ENCODE assay signal across 16 cellular contexts in genomic region chrX:154441984-154442707, GRCh38. TPM values are rescaled to one million over a fixed set of nuclear protein-coding genes. Genes with fewer than 3 reads are reported as not detected.
DNase-seq lines count a peak whose midpoint lies in the region; ATAC-seq and TF ChIP-seq lines count a peak whose summit lies in the region.
"Had no signal": no experiment of that assay in that cellular context is flagged by ENCODE, and none has a peak within 500 bp of the region (broad histone marks: within the 10 kb centered on the region; RNA-seq: fewer than 3 reads in every experiment).

No MANE protein-coding gene starts in this region.

- CTCF ChIA-PET in PC-3 (lab: Charles Lee), result no interaction called here

- H3K4me2 ChIP-seq in PC-3 (ENCODE audit: low read length), result no peak overlapping the region

- TSS peak; percentile 28 for BruUV-seq in PC-3 (replicated peaks; lab: Mats Ljungman, UMichigan)

- peaks cover 54% of the 10 kb centered on the region for H3K79me2 ChIP-seq in PC-3 (ENCODE audit: low read length)

- no peaks in the 10 kb centered on the region for H3K9me3 ChIP-seq in PC-3 (ENCODE audit: low read length)
- H3K9me3 ChIP-seq: SJSA1 had no signal

- H2AFZ ChIP-seq in PC-3 (ENCODE audit: low read length), result no peak overlapping the region

- no peaks in the 10 kb centered on the region for H3K9me2 ChIP-seq in PC-3 (replicated peaks; ENCODE audit: low read length)

- no peaks in the 10 kb centered on the region for H3F3A ChIP-seq in PC-3 (ENCODE audit: low read length, unreplicated experiment)

- DNase-seq in PC-3 (peak; percentile 74), epithelial cell of prostate (ENCODE audit: low read depth, low spot score) (peak; percentile 2), NCI-H226 (no peak), NOMO-1 treated with dmso at 0.1 percent for 144 hours (lab: John Stamatoyannopoulos, UW; ENCODE audit: unreplicated experiment) (no peak)
- no peak for DNase-seq in naive thymus-derived CD8-positive, alpha-beta T cell
- DNase-seq: ACHN, amniotic stem cell, glutamatergic neuron, immature natural killer cell, NCI-H1694, nucleus accumbens, trophoblast cell had no signal

- H3K4me1 Mint-ChIP-seq in naive thymus-derived CD8-positive, alpha-beta T cell, result peaks cover 4 to 40% (median 27%) of the 10 kb centered on the region in 4 donors

- H3K27me3 ChIP-seq in PC-3 (ENCODE audit: low read length), result no peaks in the 10 kb centered on the region
- H3K27me3 ChIP-seq: SJSA1 had no signal

- H3K4me3 Mint-ChIP-seq in naive thymus-derived CD8-positive, alpha-beta T cell, result peak overlapping the region in 3 of 10 donors; percentile 7 to 78 (median 34)

- no peaks in the 10 kb centered on the region for H3K9me3 Mint-ChIP-seq in naive thymus-derived CD8-positive, alpha-beta T cell
- H3K9me3 Mint-ChIP-seq: activated T-helper 2 cell treated with anti-CD3 and anti-CD28 coated beads, Interferon-gamma antibody, Interleukin-2, Interleukin-4, amounts not matched to agents 10 μg/mL and 5 μg/mL and 100 μg/mL, durations not matched to agents 14 hours and 24 hours and 36 hours; immature natural killer cell had no signal

- POLR2A ChIA-PET in PC-3 (lab: Charles Lee; ENCODE audit: unreplicated experiment), result no interaction called here
- POLR2A ChIA-PET in naive thymus-derived CD8-positive, alpha-beta T cell (lab: Charles Lee), result interaction anchor here (0.7 to 2.6 kb wide), 8 partner anchors 10 to 49 kb away, joined by 3 to 11 read pairs (median 6); partner anchors contain the start of genes PLXNA3 and SLC10A3

- H3K36me3 ChIP-seq in PC-3 (ENCODE audit: low read depth, low read length), result peaks cover 4% of the 10 kb centered on the region; the same call in 1 of the 2 replicates

- ATAC-seq in PC-3, result no peak; the same call in 1 of the 2 replicates
- no peak for ATAC-seq in naive thymus-derived CD8-positive, alpha-beta T cell

- H3K27ac ChIP-seq in C4-2B, result peak overlapping the region; percentile 97; the same call in 1 of the 2 replicates
- H3K27ac ChIP-seq in PC-3 (ENCODE audit: low read length), result no peak overlapping the region
- H3K27ac ChIP-seq in epithelial cell of prostate, result no peak overlapping the region
- H3K27ac ChIP-seq: HL-60, SJSA1 had no signal

- H3K4me1 ChIP-seq in PC-3 (ENCODE audit: insufficient read depth, low read length), result peaks cover 35% of the 10 kb centered on the region

- peak overlapping the region in 5 of 10 donors; percentile 17 to 85 (median 55) for H3K27ac Mint-ChIP-seq in naive thymus-derived CD8-positive, alpha-beta T cell
- H3K27ac Mint-ChIP-seq: activated T-helper 2 cell treated with anti-CD3 and anti-CD28 coated beads, Interferon-gamma antibody, Interleukin-2, Interleukin-4, amounts not matched to agents 10 μg/mL and 5 μg/mL and 100 μg/mL, durations not matched to agents 14 hours and 24 hours and 36 hours had no signal

- no peak overlapping the region for H3K9ac ChIP-seq in PC-3 (ENCODE audit: low read length)

- intact Hi-C loops in PC-3 (cut with micrococcal nuclease), result loop anchor here (5.0 kb wide), 1 partner anchor 35 kb away; the partner anchor contains the start of gene LAGE3

- H3K36me3 Mint-ChIP-seq in naive thymus-derived CD8-positive, alpha-beta T cell, result peaks cover 0 to 12% (median 0%) of the 10 kb centered on the region in 3 donors
- H3K36me3 Mint-ChIP-seq: immature natural killer cell had no signal

- TF ChIP-seq CTCF in C4-2B (conservative IDR thresholded peaks at IDR 0.05) (no peak), PC-3 (conservative IDR thresholded peaks at IDR 0.05; ENCODE audit: low read depth, low read length) (no peak)

- no peaks in the 10 kb centered on the region for H3K27me3 Mint-ChIP-seq in naive thymus-derived CD8-positive, alpha-beta T cell

- no peak overlapping the region for H3K4me3 ChIP-seq in PC-3 (ENCODE audit: low read length)
- H3K4me3 ChIP-seq: SJSA1 had no signal

- H4K20me1 ChIP-seq in PC-3 (ENCODE audit: low read length), result peaks cover 11% of the 10 kb centered on the region

RNA-seq across cellular contexts. Expression of gene FAM50A, which starts 1.8 kb away (rescaled TPM):
- total RNA-seq in PC-3 (2014; rRNA removed), result 53.8 and 76.7 TPM in 2 replicates
- total RNA-seq in naive thymus-derived CD8-positive, alpha-beta T cell, result 10 to 100 TPM; 49.2 TPM
- 10 to 100 TPM; 25.1 to 45.6 (median 40.4) TPM for polyA plus RNA-seq in naive thymus-derived CD8-positive, alpha-beta T cell

RNA-seq across cellular contexts. Expression of gene GDI1, which starts 5.2 kb away (rescaled TPM):
- 96.1 and 97.1 TPM in 2 replicates for total RNA-seq in PC-3 (2014; rRNA removed)
- total RNA-seq in naive thymus-derived CD8-positive, alpha-beta T cell, result 100 to 1,000 TPM; 169 to 185 TPM
- polyA plus RNA-seq in naive thymus-derived CD8-positive, alpha-beta T cell, result 10 to 100 TPM; 18.3 to 32.1 (median 21.0) TPM

RNA-seq across cellular contexts. Expression of gene ATP6AP1, which starts 13.7 kb away (rescaled TPM):
- 68.7 and 94.0 TPM in 2 replicates for total RNA-seq in PC-3 (2014; rRNA removed)
- 10 to 100 TPM; 51.9 to 52.5 TPM for total RNA-seq in naive thymus-derived CD8-positive, alpha-beta T cell
- polyA plus RNA-seq in naive thymus-derived CD8-positive, alpha-beta T cell, result 100 to 1,000 TPM in 1 of 3 donors, 10 to 100 TPM in 2; 84.7 to 111 (median 90.2) TPM

RNA-seq across cellular contexts. Expression of gene PLXNA3, which starts 15.9 kb away (rescaled TPM):
- total RNA-seq in PC-3 (2014; rRNA removed), result 5.3 and 21.8 TPM in 2 replicates
- 10 to 100 TPM; 49.5 to 50.4 TPM for total RNA-seq in naive thymus-derived CD8-positive, alpha-beta T cell
- polyA plus RNA-seq in naive thymus-derived CD8-positive, alpha-beta T cell, result under 1 TPM; 0.27 to 0.67 (median 0.36) TPM

RNA-seq across cellular contexts. Expression of gene TAFAZZIN, which starts 30.8 kb away (rescaled TPM):
- total RNA-seq in PC-3 (2014; rRNA removed), result 39.4 and 41.5 TPM in 2 replicates
- 100 to 1,000 TPM; 111 to 112 TPM for total RNA-seq in naive thymus-derived CD8-positive, alpha-beta T cell
- polyA plus RNA-seq in naive thymus-derived CD8-positive, alpha-beta T cell, result 10 to 100 TPM; 29.3 to 39.8 (median 37.8) TPM

Comparison
In these comparisons a context has a peak if more than half of its experiments do, and no peak if none do; other contexts are left out.
1. DNase-seq: peak in PC-3 (single experiment) and epithelial cell of prostate (single experiment); none in naive thymus-derived CD8-positive, alpha-beta T cell (0 of 10), NCI-H226 (single experiment) and NOMO-1 treated with dmso at 0.1 percent for 144 hours (single experiment).